14 cellular contexts compared by ENCODE assay signal in the genomic region with DNA sequence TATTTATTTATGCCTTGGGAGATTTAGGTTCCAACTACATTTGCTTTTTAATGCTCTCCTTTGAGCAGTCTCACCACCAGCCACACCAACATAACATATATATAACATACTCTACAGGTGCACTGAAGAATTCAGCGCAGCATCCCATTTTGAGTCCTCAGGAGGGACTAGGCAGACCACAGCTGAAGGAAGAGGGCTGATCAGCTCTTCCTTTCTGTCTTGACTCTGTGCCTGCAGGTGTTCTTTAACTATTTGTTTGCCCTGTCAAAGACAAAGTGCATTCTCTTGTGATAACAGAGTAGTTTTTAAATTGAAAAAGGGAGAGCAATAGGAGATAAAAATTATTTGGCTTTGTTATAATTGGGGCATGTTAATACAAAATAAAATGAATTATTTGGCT. TPM values are rescaled to one million over a fixed set of nuclear protein-coding genes. Genes with fewer than 3 reads are reported as not detected.
DNase-seq lines count a peak whose midpoint lies in the region; ATAC-seq, FAIRE-seq and TF ChIP-seq lines count a peak whose summit lies in the region.
"Had no signal": no experiment of that assay in that cellular context is flagged by ENCODE, and none has a peak within 500 bp of the region (broad histone marks: within the 10 kb centered on the region; RNA-seq: fewer than 3 reads in every experiment).

No MANE protein-coding gene starts in this region.

- no peaks in the 10 kb centered on the region for H3K9me1 ChIP-seq in K562 (ENCODE audit: control insufficient read depth, insufficient read depth, low read length)

- in situ Hi-C loops in K562 (cut with MboI), result no loop called here

- H3K4me2 ChIP-seq in OCI-LY1 (ENCODE audit: low read length) (peak overlapping the region; percentile 60), K562 (ENCODE audit: insufficient read depth, low read length) (no peak overlapping the region)

- no peaks in the 10 kb centered on the region for H4K20me1 ChIP-seq in OCI-LY1 (ENCODE audit: insufficient read depth, low read length)
- H4K20me1 ChIP-seq in K562 (replicated peaks; ENCODE audit: control insufficient read depth, insufficient read depth, low read length), result no peaks in the 10 kb centered on the region

- CTCF ChIA-PET in activated naive CD4-positive, alpha-beta T cell treated with anti-CD3 and anti-CD28 coated beads for 36 hours (lab: Charles Lee), result interaction anchor here (0.6 to 4.9 kb wide), 8 partner anchors 13 to 873 kb away, joined by 3 to 53 read pairs (median 4); partner anchors contain the start of genes AP4B1, DCLRE1B, HIPK1 and LRIG2
- CTCF ChIA-PET in K562 (lab: Yijun Ruan, JAX; ENCODE audit: low intra/inter-chr PET ratio), result no interaction called here

- no peaks in the 10 kb centered on the region for H3K9me2 ChIP-seq in OCI-LY1 (ENCODE audit: low read depth, low read length)

- no peak overlapping the region for H3K9ac ChIP-seq in OCI-LY1 (ENCODE audit: low read length)
- no peak overlapping the region for H3K9ac ChIP-seq in K562 (ENCODE audit: insufficient read depth in 1 of 2, low read depth in 2 of 2, low read length in 2 of 2)

- H3K36me3 ChIP-seq in OCI-LY1 (ENCODE audit: insufficient read depth, low read length), result peaks cover 48% of the 10 kb centered on the region
- H3K36me3 ChIP-seq in K562 (ENCODE audit: control insufficient read depth, insufficient read depth, low read length), result peaks cover 45% of the 10 kb centered on the region
- H3K36me3 ChIP-seq in spleen, result peaks cover 0 to 41% (median 13%) of the 10 kb centered on the region in 6 donors

- intact Hi-C loops in activated naive CD4-positive, alpha-beta T cell treated with anti-CD3 and anti-CD28 coated beads for 36 hours (cut with micrococcal nuclease), result loop anchor here (2.0 to 10.0 kb wide), 2 partner anchors 29 to 811 kb away; no protein-coding TSS in a partner anchor
- intact Hi-C loops in K562 (cut with micrococcal nuclease) (loop anchor here (5.0 kb wide), 1 partner anchor 109 kb away; no protein-coding TSS in a partner anchor), spleen (cut with DNase I; ENCODE audit: low total_unique reads) (no loop called here)

- H3K27ac Mint-ChIP-seq in activated naive CD4-positive, alpha-beta T cell treated with anti-CD3 and anti-CD28 coated beads for 36 hours, result peak overlapping the region; percentile 79

- H3K79me2 ChIP-seq in OCI-LY1 (ENCODE audit: insufficient read depth, low read length) (peaks cover 72% of the 10 kb centered on the region), K562 (ENCODE audit: control insufficient read depth, insufficient read depth, low read length) (peaks cover 91% of the 10 kb centered on the region)

- DNase-seq in activated naive CD4-positive, alpha-beta T cell treated with anti-CD3 and anti-CD28 coated beads for 36 hours, result no peak
- no peak for DNase-seq in activated naive CD4-positive, alpha-beta T cell treated with Interleukin-2 at 50 U/mL for 16 hours
- no peak for DNase-seq in K562 (ENCODE audit: extremely low read depth in 1 of 4, low spot score in 3 of 4)
- no peak for DNase-seq in spleen
- no peak for DNase-seq in SW480 (ENCODE audit: low spot score)
- DNase-seq in AG08395 (ENCODE audit: low spot score), result no peak
- DNase-seq: foreskin keratinocyte, Kasumi-1, NCI-H187 treated with DMSO at 0.1 percent for 48 hours had no signal

- H3F3A ChIP-seq in OCI-LY1 (ENCODE audit: insufficient read depth, low read length), result no peaks in the 10 kb centered on the region

- no peak for TF ChIP-seq EP300 in K562 (IDR thresholded peaks at IDR 0.05; ENCODE audit: low read length)

- no peak for TF ChIP-seq CTCF in OCI-LY1 (IDR thresholded peaks at IDR 0.05; ENCODE audit: low read length)
- TF ChIP-seq CTCF in K562 (IDR thresholded peaks at IDR 0.05 in 2 of 3, conservative IDR thresholded peaks at IDR 0.05 in 1 of 3; ENCODE audit: insufficient read depth in 2 of 3, low read depth in 1 of 3, low read length in 3 of 3), result no peak
- TF ChIP-seq CTCF in spleen (IDR thresholded peaks at IDR 0.05 in 8 of 11, conservative IDR thresholded peaks at IDR 0.05 in 3 of 11), result no peak

- no peaks in the 10 kb centered on the region for H3K9me3 Mint-ChIP-seq in activated naive CD4-positive, alpha-beta T cell treated with anti-CD3 and anti-CD28 coated beads for 36 hours

- H3K27me3 ChIP-seq in OCI-LY1 (ENCODE audit: insufficient read depth, low read length), result no peaks in the 10 kb centered on the region
- H3K27me3 ChIP-seq in K562 (ENCODE audit: control insufficient read depth in 2 of 2, insufficient read depth in 2 of 2, low read length in 2 of 2), result no peaks in the 10 kb centered on the region
- H3K27me3 ChIP-seq in spleen (replicated peaks in 1 of 7), result no peaks in the 10 kb centered on the region
- H3K27me3 ChIP-seq: foreskin keratinocyte had no signal

- H3K27ac ChIP-seq in OCI-LY1 (ENCODE audit: low read depth, low read length, poor library complexity, severe bottlenecking) (peak overlapping the region; percentile 67), K562 (ENCODE audit: extremely low read depth, low read depth, low read length) (no peak overlapping the region), spleen (peak overlapping the region in 5 of 8 donors; percentile 13 to 80 (median 67))

- POLR2A ChIA-PET in K562 (lab: Yijun Ruan, JAX), result interaction anchor here (0.7 to 5.3 kb wide), 8 partner anchors 8 to 873 kb away, joined by 3 to 65 read pairs (median 5); partner anchors contain the start of genes HIPK1 and LRIG2

- no peak for TF ChIP-seq RAD21 in K562 (CRISPR knock-in tag; conservative IDR thresholded peaks at IDR 0.05 in 1 of 2, IDR thresholded peaks at IDR 0.05 in 1 of 2)

- no peak for FAIRE-seq in K562 (lab: Jason Lieb, UNC)
- FAIRE-seq: H1 had no signal

- no peak for TF ChIP-seq POLR2A in K562 (conservative IDR thresholded peaks at IDR 0.05)
- TF ChIP-seq POLR2A in spleen (IDR thresholded peaks at IDR 0.05), result no peak

- H3K36me3 Mint-ChIP-seq in activated naive CD4-positive, alpha-beta T cell treated with anti-CD3 and anti-CD28 coated beads for 36 hours (ENCODE audit: low read depth), result peaks cover 18% of the 10 kb centered on the region

- no peaks in the 10 kb centered on the region for H3K27me3 Mint-ChIP-seq in activated naive CD4-positive, alpha-beta T cell treated with anti-CD3 and anti-CD28 coated beads for 36 hours (ENCODE audit: low read depth)

- H2AFZ ChIP-seq in OCI-LY1 (ENCODE audit: low read length) (no peak overlapping the region), K562 (ENCODE audit: low read depth, low read length) (no peak overlapping the region)

- H3K4me1 ChIP-seq in OCI-LY1 (ENCODE audit: insufficient read depth, low read length, severe bottlenecking), result peaks cover 37% of the 10 kb centered on the region
- H3K4me1 ChIP-seq in K562 (replicated peaks in 1 of 2; ENCODE audit: control insufficient read depth in 2 of 2, insufficient read depth in 2 of 2, low read length in 2 of 2), result peaks cover 11 to 27% of the 10 kb centered on the region in 2 experiments; a peak in 4 of 5 replicates
- peaks cover 18 to 98% (median 48%) of the 10 kb centered on the region in 6 donors for H3K4me1 ChIP-seq in spleen
- H3K4me1 ChIP-seq: foreskin keratinocyte had no signal

- 69% methylated on average over 1 of the region's 1 CpG for WGBS in K562 (ENCODE audit: insufficient coverage, low coverage, missing lambda C conversion rate)
- 16 to 49% (median 37%) methylated on average over 1 of the region's 1 CpG for WGBS in spleen, 5 donors

- H3K4me3 Mint-ChIP-seq in activated naive CD4-positive, alpha-beta T cell treated with anti-CD3 and anti-CD28 coated beads for 36 hours, result no peak overlapping the region

- H3K4me1 Mint-ChIP-seq in activated naive CD4-positive, alpha-beta T cell treated with anti-CD3 and anti-CD28 coated beads for 36 hours (ENCODE audit: low read depth), result peaks cover 65% of the 10 kb centered on the region

- no peaks in the 10 kb centered on the region for H3K9me3 ChIP-seq in OCI-LY1 (ENCODE audit: low read length)
- no peaks in the 10 kb centered on the region for H3K9me3 ChIP-seq in K562 (replicated peaks; ENCODE audit: control insufficient read depth, insufficient read depth, low read depth, low read length)
- H3K9me3 ChIP-seq in spleen, result no peaks in the 10 kb centered on the region

- H3K4me3 ChIP-seq in OCI-LY1 (ENCODE audit: low read depth, low read length, poor library complexity, severe bottlenecking), result no peak overlapping the region
- H3K4me3 ChIP-seq in K562, result no peak overlapping the region
- H3K4me3 ChIP-seq in spleen, result no peak overlapping the region
- H3K4me3 ChIP-seq: lung had no signal

- ATAC-seq in K562 (peak; percentile 18; the same call in 1 of the 3 replicates), GM21367 (IDR thresholded peaks at IDR 0.05; ENCODE audit: unreplicated experiment) (no peak)
- ATAC-seq: foreskin keratinocyte had no signal

- BruUV-seq in K562 (replicated peaks; lab: Mats Ljungman, UMichigan), result no TSS peak

RNA-seq across cellular contexts. Expression of gene HIPK1, which starts 17.0 kb away (rescaled TPM):
- total RNA-seq in activated naive CD4-positive, alpha-beta T cell treated with anti-CD3 and anti-CD28 coated beads for 36 hours, result 10 to 100 TPM; 47.7 to 51.0 TPM
- 87.8 and 103 TPM in 2 replicates for total RNA-seq in K562 (2011; cell fraction: chromatin; rRNA removed; ENCODE audit: low replicate concordance)
- 36.9 and 44.0 TPM in 2 replicates for total RNA-seq in K562 (2011; cell fraction: nucleolus; rRNA removed)
- 51.7 and 52.1 TPM in 2 replicates for total RNA-seq in K562 (2011; cell fraction: nucleoplasm; rRNA removed)
- total RNA-seq in K562 (2014; rRNA removed) (20.2 and 28.3 TPM in 2 replicates), K562 (2014; rRNA removed; fragmentation: Illumina TruSeq; extraction: Trizol) (29.6 and 33.1 TPM in 2 replicates), K562 (2015; rRNA removed; fragmentation: Illumina TruSeq; extraction: Trizol) (28.6 and 29.6 TPM in 2 replicates), K562 (2021) (57.5 and 57.9 TPM in 2 replicates), spleen (10 to 100 TPM; 62.5 to 92.3 (median 76.5) TPM)
- polyA plus RNA-seq in K562 (2011; rRNA removed) (56.1 and 66.4 TPM in 2 replicates), K562 (2014; fragmentation: Illumina TruSeq; extraction: Trizol) (34.5 and 35.9 TPM in 2 replicates), K562 (2014; fragmentation: Nextera tagmentation; extraction: Ambion mirVana) (10 to 100 TPM in 1 of 2 experiments, 1 to 10 TPM in 1; 10.0 to 10.9 TPM), K562 (2014; rRNA removed) (21.3 and 21.9 TPM in 2 replicates), spleen (10 to 100 TPM in 1 of 3 donors, 1 to 10 TPM in 2; 7.1 to 10.4 (median 7.2) TPM)
- 61.3 and 67.9 TPM in 2 replicates for polyA plus RNA-seq in K562 (2011; cell fraction: cytosol; rRNA removed)
- polyA plus RNA-seq in K562 (2011; cell fraction: nucleus; rRNA removed), result 83.1 and 90.0 TPM in 2 replicates
- polyA plus RNA-seq in K562 (2012), result 26.4 and 28.7 TPM in 2 replicates
- 157 and 177 TPM in 2 replicates for polyA minus RNA-seq in K562 (2011; rRNA and poly(A)+ RNA removed)
- 66.3 and 89.1 TPM in 2 replicates for polyA minus RNA-seq in K562 (2011; cell fraction: cytosol; rRNA and poly(A)+ RNA removed)
- polyA minus RNA-seq in K562 (2011; cell fraction: nucleus; rRNA and poly(A)+ RNA removed), result 27.6 and 55.2 TPM in 2 replicates

RNA-seq across cellular contexts. Expression of gene OLFML3, which starts 33.2 kb away (rescaled TPM):
- under 1 TPM in 1 of 2 experiments, not detected in 1; 0.10 TPM for total RNA-seq in activated naive CD4-positive, alpha-beta T cell treated with anti-CD3 and anti-CD28 coated beads for 36 hours
- total RNA-seq in K562 (2011; cell fraction: chromatin; rRNA removed; ENCODE audit: low replicate concordance), result 0.28 and 0.65 TPM in 2 replicates
- 0.33 TPM in 1 of 2 replicates, not detected in the other for total RNA-seq in K562 (2011; cell fraction: nucleolus; rRNA removed)
- total RNA-seq in K562 (2011; cell fraction: nucleoplasm; rRNA removed), result 0.44 and 0.46 TPM in 2 replicates
- total RNA-seq in K562 (2014; rRNA removed), result not detected in 2 replicates
- 0.07 TPM in 1 of 2 replicates, not detected in the other for total RNA-seq in K562 (2014; rRNA removed; fragmentation: Illumina TruSeq; extraction: Trizol)
- 0.07 and 0.08 TPM in 2 replicates for total RNA-seq in K562 (2015; rRNA removed; fragmentation: Illumina TruSeq; extraction: Trizol)
- total RNA-seq in K562 (2021), result 0.13 and 0.16 TPM in 2 replicates
- polyA plus RNA-seq in K562 (2011; rRNA removed), result not detected in 2 replicates
- polyA plus RNA-seq in K562 (2011; cell fraction: cytosol; rRNA removed), result 0.03 TPM in 1 of 2 replicates, not detected in the other
- polyA plus RNA-seq in K562 (2011; cell fraction: nucleus; rRNA removed), result 0.07 and 0.11 TPM in 2 replicates
- not detected in 2 replicates for polyA plus RNA-seq in K562 (2012)
- polyA plus RNA-seq in K562 (2014; fragmentation: Illumina TruSeq; extraction: Trizol), result not detected in 2 replicates
- not detected for polyA plus RNA-seq in K562 (2014; fragmentation: Nextera tagmentation; extraction: Ambion mirVana)
- not detected in 2 replicates for polyA plus RNA-seq in K562 (2014; rRNA removed)
- polyA minus RNA-seq in K562 (2011; rRNA and poly(A)+ RNA removed), result 0.15 and 0.18 TPM in 2 replicates
- not detected in 2 replicates for polyA minus RNA-seq in K562 (2011; cell fraction: cytosol; rRNA and poly(A)+ RNA removed)
- polyA minus RNA-seq in K562 (2011; cell fraction: nucleus; rRNA and poly(A)+ RNA removed), result 0.40 and 0.89 TPM in 2 replicates
- total RNA-seq in spleen, result 10 to 100 TPM in 1 of 7 donors, 1 to 10 TPM in 6; 1.2 to 10.9 (median 6.6) TPM
- polyA plus RNA-seq in spleen, result 1 to 10 TPM; 2.6 to 6.1 (median 3.8) TPM

RNA-seq across cellular contexts. Expression of gene DCLRE1B, which starts 41.0 kb away (rescaled TPM):
- 10 to 100 TPM; 17.7 to 18.3 TPM for total RNA-seq in activated naive CD4-positive, alpha-beta T cell treated with anti-CD3 and anti-CD28 coated beads for 36 hours
- total RNA-seq in K562 (2011; cell fraction: chromatin; rRNA removed; ENCODE audit: low replicate concordance), result 9.0 and 11.8 TPM in 2 replicates
- total RNA-seq in K562 (2011; cell fraction: nucleolus; rRNA removed), result 8.8 and 8.9 TPM in 2 replicates
- 8.4 and 10.4 TPM in 2 replicates for total RNA-seq in K562 (2011; cell fraction: nucleoplasm; rRNA removed)
- total RNA-seq in K562 (2014; rRNA removed) (10.6 and 15.8 TPM in 2 replicates), K562 (2014; rRNA removed; fragmentation: Illumina TruSeq; extraction: Trizol) (17.2 and 19.2 TPM in 2 replicates), K562 (2015; rRNA removed; fragmentation: Illumina TruSeq; extraction: Trizol) (22.6 and 22.9 TPM in 2 replicates), K562 (2021) (22.8 and 23.7 TPM in 2 replicates), spleen (10 to 100 TPM in 1 of 7 donors, 1 to 10 TPM in 6; 6.7 to 10.5 (median 8.0) TPM)
- polyA plus RNA-seq in K562 (2011; rRNA removed) (11.0 and 11.7 TPM in 2 replicates), K562 (2014; fragmentation: Illumina TruSeq; extraction: Trizol) (25.9 and 28.8 TPM in 2 replicates), K562 (2014; fragmentation: Nextera tagmentation; extraction: Ambion mirVana) (10 to 100 TPM; 12.4 to 22.2 TPM), K562 (2014; rRNA removed) (14.9 and 18.0 TPM in 2 replicates), spleen (1 to 10 TPM; 1.9 to 3.5 (median 2.4) TPM)
- polyA plus RNA-seq in K562 (2011; cell fraction: cytosol; rRNA removed), result 13.7 and 18.9 TPM in 2 replicates
- polyA plus RNA-seq in K562 (2011; cell fraction: nucleus; rRNA removed), result 6.8 and 10.7 TPM in 2 replicates
- polyA plus RNA-seq in K562 (2012), result 14.8 and 17.9 TPM in 2 replicates
- polyA minus RNA-seq in K562 (2011; rRNA and poly(A)+ RNA removed), result 14.5 and 14.7 TPM in 2 replicates
- 10.4 and 16.3 TPM in 2 replicates for polyA minus RNA-seq in K562 (2011; cell fraction: cytosol; rRNA and poly(A)+ RNA removed)
- polyA minus RNA-seq in K562 (2011; cell fraction: nucleus; rRNA and poly(A)+ RNA removed), result 5.1 and 7.6 TPM in 2 replicates

RNA-seq across cellular contexts. Expression of gene AP4B1, which starts 41.5 kb away (rescaled TPM):
- total RNA-seq in activated naive CD4-positive, alpha-beta T cell treated with anti-CD3 and anti-CD28 coated beads for 36 hours, result 10 to 100 TPM; 35.7 to 40.2 TPM
- 103 and 194 TPM in 2 replicates for total RNA-seq in K562 (2011; cell fraction: chromatin; rRNA removed; ENCODE audit: low replicate concordance)
- 47.9 and 67.8 TPM in 2 replicates for total RNA-seq in K562 (2011; cell fraction: nucleolus; rRNA removed)
- total RNA-seq in K562 (2011; cell fraction: nucleoplasm; rRNA removed), result 93.6 and 108 TPM in 2 replicates
- total RNA-seq in K562 (2014; rRNA removed), result 15.8 and 20.2 TPM in 2 replicates
- total RNA-seq in K562 (2014; rRNA removed; fragmentation: Illumina TruSeq; extraction: Trizol), result 24.6 and 30.4 TPM in 2 replicates
- total RNA-seq in K562 (2015; rRNA removed; fragmentation: Illumina TruSeq; extraction: Trizol), result 21.2 and 21.7 TPM in 2 replicates
- 22.2 and 23.8 TPM in 2 replicates for total RNA-seq in K562 (2021)
- polyA plus RNA-seq in K562 (2011; rRNA removed), result 36.5 and 37.3 TPM in 2 replicates
- 11.8 and 29.3 TPM in 2 replicates for polyA plus RNA-seq in K562 (2011; cell fraction: cytosol; rRNA removed)
- 66.6 and 88.6 TPM in 2 replicates for polyA plus RNA-seq in K562 (2011; cell fraction: nucleus; rRNA removed)
- 19.7 and 20.1 TPM in 2 replicates for polyA plus RNA-seq in K562 (2012)
- 26.7 and 28.5 TPM in 2 replicates for polyA plus RNA-seq in K562 (2014; fragmentation: Illumina TruSeq; extraction: Trizol)
- 10 to 100 TPM; 21.9 to 28.2 TPM for polyA plus RNA-seq in K562 (2014; fragmentation: Nextera tagmentation; extraction: Ambion mirVana)
- 26.1 and 32.0 TPM in 2 replicates for polyA plus RNA-seq in K562 (2014; rRNA removed)
- 47.9 and 53.5 TPM in 2 replicates for polyA minus RNA-seq in K562 (2011; rRNA and poly(A)+ RNA removed)
- 15.7 and 16.8 TPM in 2 replicates for polyA minus RNA-seq in K562 (2011; cell fraction: cytosol; rRNA and poly(A)+ RNA removed)
- polyA minus RNA-seq in K562 (2011; cell fraction: nucleus; rRNA and poly(A)+ RNA removed), result 24.4 and 47.7 TPM in 2 replicates
- total RNA-seq in spleen, result 10 to 100 TPM; 23.9 to 58.0 (median 33.1) TPM
- 10 to 100 TPM; 24.9 to 52.3 (median 27.5) TPM for polyA plus RNA-seq in spleen

RNA-seq across cellular contexts. Expression of gene BCL2L15, which starts 58.7 kb away (rescaled TPM):
- under 1 TPM; 0.15 to 0.43 TPM for total RNA-seq in activated naive CD4-positive, alpha-beta T cell treated with anti-CD3 and anti-CD28 coated beads for 36 hours
- total RNA-seq in K562 (2011; cell fraction: chromatin; rRNA removed; ENCODE audit: low replicate concordance), result 1.4 and 2.8 TPM in 2 replicates
- 0.53 and 0.67 TPM in 2 replicates for total RNA-seq in K562 (2011; cell fraction: nucleolus; rRNA removed)
- total RNA-seq in K562 (2011; cell fraction: nucleoplasm; rRNA removed), result 0.95 and 2.5 TPM in 2 replicates
- 0.09 and 0.12 TPM in 2 replicates for total RNA-seq in K562 (2014; rRNA removed)
- total RNA-seq in K562 (2014; rRNA removed; fragmentation: Illumina TruSeq; extraction: Trizol), result 0.32 and 0.33 TPM in 2 replicates
- total RNA-seq in K562 (2015; rRNA removed; fragmentation: Illumina TruSeq; extraction: Trizol), result 0.19 and 0.36 TPM in 2 replicates
- 0.09 and 0.72 TPM in 2 replicates for total RNA-seq in K562 (2021)
- 0.25 and 0.74 TPM in 2 replicates for polyA plus RNA-seq in K562 (2011; rRNA removed)
- 0.10 and 0.15 TPM in 2 replicates for polyA plus RNA-seq in K562 (2011; cell fraction: cytosol; rRNA removed)
- 0.85 and 1.2 TPM in 2 replicates for polyA plus RNA-seq in K562 (2011; cell fraction: nucleus; rRNA removed)
- polyA plus RNA-seq in K562 (2012), result 0.20 and 0.43 TPM in 2 replicates
- polyA plus RNA-seq in K562 (2014; fragmentation: Illumina TruSeq; extraction: Trizol), result 0.06 and 0.26 TPM in 2 replicates
- polyA plus RNA-seq in K562 (2014; fragmentation: Nextera tagmentation; extraction: Ambion mirVana), result under 1 TPM in 1 of 2 experiments, not detected in 1; 0.42 TPM
- polyA plus RNA-seq in K562 (2014; rRNA removed), result 0.32 and 0.78 TPM in 2 replicates
- polyA minus RNA-seq in K562 (2011; rRNA and poly(A)+ RNA removed), result 0.48 and 1.2 TPM in 2 replicates
- polyA minus RNA-seq in K562 (2011; cell fraction: cytosol; rRNA and poly(A)+ RNA removed), result not detected in 2 replicates
- 0.33 and 0.40 TPM in 2 replicates for polyA minus RNA-seq in K562 (2011; cell fraction: nucleus; rRNA and poly(A)+ RNA removed)
- total RNA-seq in spleen, result 1 to 10 TPM; 1.5 to 7.1 (median 2.2) TPM
- under 1 TPM; 0.64 to 0.83 (median 0.67) TPM for polyA plus RNA-seq in spleen
- total RNA-seq: cardiac septum had no signal
